22 cellular contexts compared by ENCODE assay signal in genomic region chr17:5434984-5435383, GRCh38. TPM values are rescaled to one million over a fixed set of nuclear protein-coding genes. Genes with fewer than 3 reads are reported as not detected.
A peak's percentile ranks its signal among the peaks of the same experiment; 100 is the strongest.
DNase-seq lines count a peak whose midpoint lies in the region; ATAC-seq, FAIRE-seq and TF ChIP-seq lines count a peak whose summit lies in the region.
"Had no signal": no experiment of that assay in that cellular context is flagged by ENCODE, and none has a peak within 500 bp of the region (broad histone marks: within the 10 kb centered on the region; RNA-seq: fewer than 3 reads in every experiment).

No MANE protein-coding gene starts in this region.

- no peaks in the 10 kb centered on the region for H3K9me3 Mint-ChIP-seq in activated naive CD4-positive, alpha-beta T cell treated with anti-CD3 and anti-CD28 coated beads for 36 hours
- no peaks in the 10 kb centered on the region for H3K9me3 Mint-ChIP-seq in stimulated activated naive B cell treated with anti-CD40 and anti-IgM and Interleukin-4, amounts not matched to agents 10 μg/mL and 1 μg/mL and 100 μg/mL, for 72 hours

- H3K36me3 ChIP-seq in K562 (ENCODE audit: control insufficient read depth, insufficient read depth, low read length): peaks cover 73% of the 10 kb centered on the region

- CTCF ChIA-PET in activated naive CD4-positive, alpha-beta T cell treated with anti-CD3 and anti-CD28 coated beads for 36 hours (lab: Charles Lee): interaction anchor here (0.7 kb wide), 1 partner anchor 17 kb away, joined by 3 read pairs; no protein-coding TSS in a partner anchor
- CTCF ChIA-PET in K562 (lab: Yijun Ruan, JAX; ENCODE audit: low intra/inter-chr PET ratio): no interaction called here

- TF ChIP-seq CTCF in K562 (IDR thresholded peaks at IDR 0.05 in 2 of 3, conservative IDR thresholded peaks at IDR 0.05 in 1 of 3; ENCODE audit: insufficient read depth in 2 of 3, low read depth in 1 of 3, low read length in 3 of 3): no peak
- no peak for TF ChIP-seq CTCF in GM13977 (IDR thresholded peaks at IDR 0.05; ENCODE audit: extremely low read depth, insufficient read depth, missing control alignments)

- H3K9me1 ChIP-seq in K562 (ENCODE audit: control insufficient read depth, insufficient read depth, low read length): no peaks in the 10 kb centered on the region

- no peak for TF ChIP-seq POLR2A in K562 (conservative IDR thresholded peaks at IDR 0.05)

- no peak for TF ChIP-seq RAD21 in K562 (CRISPR knock-in tag; conservative IDR thresholded peaks at IDR 0.05 in 1 of 2, IDR thresholded peaks at IDR 0.05 in 1 of 2)

- H3K9ac ChIP-seq in K562 (ENCODE audit: insufficient read depth in 1 of 2, low read depth in 2 of 2, low read length in 2 of 2): 0 out of 4 replicates have a peak overlapping the region, but pooled peaks of 1 of the 2 experiments have one; percentile 6

- no peak for ATAC-seq in K562
- ATAC-seq in stimulated activated naive B cell treated with anti-CD40 and anti-IgM and Interleukin-4, amounts not matched to agents 10 μg/mL and 1 μg/mL and 100 μg/mL, for 72 hours (replicated peaks): no peak
- ATAC-seq in GM21390 (IDR thresholded peaks at IDR 0.05; ENCODE audit: unreplicated experiment): no peak
- ATAC-seq in HG02840 (IDR thresholded peaks at IDR 0.05; ENCODE audit: low FRiP score, unreplicated experiment): no peak

- H3K4me3 ChIP-seq in K562: no peak overlapping the region
- H3K4me3 ChIP-seq: sigmoid colon, SJCRH30 had no signal

- H3K27me3 Mint-ChIP-seq in activated naive CD4-positive, alpha-beta T cell treated with anti-CD3 and anti-CD28 coated beads for 36 hours (ENCODE audit: low read depth): no peaks in the 10 kb centered on the region
- H3K27me3 Mint-ChIP-seq in stimulated activated naive B cell treated with anti-CD40 and anti-IgM and Interleukin-4, amounts not matched to agents 10 μg/mL and 1 μg/mL and 100 μg/mL, for 72 hours: no peaks in the 10 kb centered on the region

- FAIRE-seq in K562 (lab: Jason Lieb, UNC): no peak
- FAIRE-seq: colon, endothelial cell of umbilical vein, frontal cortex had no signal

- peak overlapping the region; percentile 73 for H3K27ac Mint-ChIP-seq in activated naive CD4-positive, alpha-beta T cell treated with anti-CD3 and anti-CD28 coated beads for 36 hours
- H3K27ac Mint-ChIP-seq in stimulated activated naive B cell treated with anti-CD40 and anti-IgM and Interleukin-4, amounts not matched to agents 10 μg/mL and 1 μg/mL and 100 μg/mL, for 72 hours: peak overlapping the region; percentile 62

- H3K27ac ChIP-seq in K562 (ENCODE audit: extremely low read depth, low read depth, low read length): peak overlapping the region; percentile 30; the same call in 2 of the 3 replicates
- H3K27ac ChIP-seq: HL-60, sigmoid colon, SJCRH30 had no signal

- H3K4me2 ChIP-seq in K562 (ENCODE audit: insufficient read depth, low read length): no peak overlapping the region

- H3K36me3 Mint-ChIP-seq in activated naive CD4-positive, alpha-beta T cell treated with anti-CD3 and anti-CD28 coated beads for 36 hours (ENCODE audit: low read depth): peaks cover 55% of the 10 kb centered on the region
- peaks cover 40 to 56% of the 10 kb centered on the region in 2 donors for H3K36me3 Mint-ChIP-seq in stimulated activated naive B cell treated with anti-CD40 and anti-IgM and Interleukin-4, amounts not matched to agents 10 μg/mL and 1 μg/mL and 100 μg/mL, for 72 hours

- no peaks in the 10 kb centered on the region for H4K20me1 ChIP-seq in K562 (replicated peaks; ENCODE audit: control insufficient read depth, insufficient read depth, low read length)

- WGBS in K562 (ENCODE audit: insufficient coverage, low coverage, missing lambda C conversion rate): 93% methylated on average over 2 of the region's 2 CpGs

- no peak overlapping the region for H3K4me3 Mint-ChIP-seq in activated naive CD4-positive, alpha-beta T cell treated with anti-CD3 and anti-CD28 coated beads for 36 hours
- no peak overlapping the region for H3K4me3 Mint-ChIP-seq in stimulated activated naive B cell treated with anti-CD40 and anti-IgM and Interleukin-4, amounts not matched to agents 10 μg/mL and 1 μg/mL and 100 μg/mL, for 72 hours

- H3K4me1 Mint-ChIP-seq in activated naive CD4-positive, alpha-beta T cell treated with anti-CD3 and anti-CD28 coated beads for 36 hours (ENCODE audit: low read depth): peaks cover 45% of the 10 kb centered on the region
- H3K4me1 Mint-ChIP-seq in stimulated activated naive B cell treated with anti-CD40 and anti-IgM and Interleukin-4, amounts not matched to agents 10 μg/mL and 1 μg/mL and 100 μg/mL, for 72 hours: peaks cover 24 to 49% of the 10 kb centered on the region in 2 donors

- in situ Hi-C loops in K562 (cut with MboI): no loop called here
- in situ Hi-C loops in GM13977 (cut with MboI; ENCODE audit: low pct_unique_long_range_greater_than_20kb, low sequenced_read_pairs, unreplicated experiment): no loop called here

- H3K4me1 ChIP-seq in K562 (replicated peaks in 1 of 2; ENCODE audit: control insufficient read depth in 2 of 2, insufficient read depth in 2 of 2, low read length in 2 of 2): peaks cover 8 to 9% of the 10 kb centered on the region in 2 experiments; a peak in 4 of 5 replicates
- H3K4me1 ChIP-seq: Caco-2, SJCRH30 had no signal

- BruUV-seq in K562 (replicated peaks; lab: Mats Ljungman, UMichigan): no TSS peak

- H3K9me3 ChIP-seq in K562 (replicated peaks; ENCODE audit: control insufficient read depth, insufficient read depth, low read depth, low read length): no peaks in the 10 kb centered on the region
- H3K9me3 ChIP-seq: Caco-2, sigmoid colon, SJCRH30 had no signal

- peaks cover 48% of the 10 kb centered on the region for H3K79me2 ChIP-seq in K562 (ENCODE audit: control insufficient read depth, insufficient read depth, low read length)

- no peak for DNase-seq in activated naive CD4-positive, alpha-beta T cell treated with anti-CD3 and anti-CD28 coated beads for 36 hours
- DNase-seq in activated naive CD4-positive, alpha-beta T cell treated with Interleukin-2 at 50 U/mL for 16 hours: no peak
- DNase-seq in K562 (ENCODE audit: extremely low read depth in 1 of 4, low spot score in 3 of 4) (no peak), GM13977 (ENCODE audit: low spot score) (no peak)
- DNase-seq in stimulated activated naive B cell treated with anti-CD40 and anti-IgM and Interleukin-4, amounts not matched to agents 10 μg/mL and 1 μg/mL and 100 μg/mL, for 72 hours: no peak
- DNase-seq: activated CD4-positive, alpha-beta T cell treated with anti-CD3 and anti-CD28 coated beads for 4 hours; Caco-2; EL; NCI-H1092; NCI-H2081; NCI-H526 treated with DMSO at 0.1 percent for 48 hours; sigmoid colon; SJCRH30; stimulated activated CD4-positive, alpha-beta T cell treated with anti-CD3 and anti-CD28 coated beads, Interleukin-1b, Interleukin-23, amount 100 ng/mL, for 48 hours; T1000 had no signal

- intact Hi-C loops in activated naive CD4-positive, alpha-beta T cell treated with anti-CD3 and anti-CD28 coated beads for 36 hours (cut with micrococcal nuclease): loop anchor here (5.0 kb wide), 2 partner anchors 138 to 468 kb away; partner anchors contain the start of gene SPAG7
- intact Hi-C loops in K562 (cut with micrococcal nuclease): loop anchor here (5.0 kb wide), 1 partner anchor 238 kb away; no protein-coding TSS in a partner anchor

- POLR2A ChIA-PET in K562 (lab: Yijun Ruan, JAX): interaction anchor here (1.4 kb wide), 1 partner anchor 12 kb away, joined by 4 read pairs; no protein-coding TSS in a partner anchor

- no peaks in the 10 kb centered on the region for H3K27me3 ChIP-seq in K562 (ENCODE audit: control insufficient read depth in 2 of 2, insufficient read depth in 2 of 2, low read length in 2 of 2)
- H3K27me3 ChIP-seq: sigmoid colon, SJCRH30 had no signal

- H2AFZ ChIP-seq in K562 (ENCODE audit: low read depth, low read length): no peak overlapping the region

- TF ChIP-seq EP300 in K562 (IDR thresholded peaks at IDR 0.05; ENCODE audit: low read length): no peak

RNA-seq across cellular contexts. Expression of gene C1QBP, which starts 4.0 kb away (rescaled TPM):
- 100 to 1,000 TPM; 435 to 460 TPM for total RNA-seq in activated naive CD4-positive, alpha-beta T cell treated with anti-CD3 and anti-CD28 coated beads for 36 hours
- 787 TPM for polyA plus RNA-seq in PFSK-1 (2012; ENCODE audit: insufficient read length, low read depth)
- total RNA-seq in K562 (2011; cell fraction: chromatin; rRNA removed; ENCODE audit: low replicate concordance): 53.8 and 58.8 TPM in 2 replicates
- total RNA-seq in K562 (2011; cell fraction: nucleolus; rRNA removed): 54.0 and 57.5 TPM in 2 replicates
- total RNA-seq in K562 (2011; cell fraction: nucleoplasm; rRNA removed): 80.1 and 85.1 TPM in 2 replicates
- total RNA-seq in K562 (2014; rRNA removed) (383 and 419 TPM in 2 replicates), K562 (2014; rRNA removed; fragmentation: Illumina TruSeq; extraction: Trizol) (625 and 715 TPM in 2 replicates), K562 (2015; rRNA removed; fragmentation: Illumina TruSeq; extraction: Trizol) (633 and 665 TPM in 2 replicates), K562 (2021) (414 and 433 TPM in 2 replicates)
- polyA plus RNA-seq in K562 (2011; rRNA removed) (209 and 398 TPM in 2 replicates), K562 (2014; fragmentation: Illumina TruSeq; extraction: Trizol) (490 and 582 TPM in 2 replicates), K562 (2014; fragmentation: Nextera tagmentation; extraction: Ambion mirVana) (100 to 1,000 TPM in 1 of 2 experiments, 10 to 100 TPM in 1; 90.7 to 107 TPM), K562 (2014; rRNA removed) (367 and 377 TPM in 2 replicates)
- polyA plus RNA-seq in K562 (2011; cell fraction: cytosol; rRNA removed): 186 and 265 TPM in 2 replicates
- polyA plus RNA-seq in K562 (2011; cell fraction: nucleus; rRNA removed): 70.9 and 132 TPM in 2 replicates
- 238 and 392 TPM in 2 replicates for polyA plus RNA-seq in K562 (2012)
- 327 and 403 TPM in 2 replicates for polyA minus RNA-seq in K562 (2011; rRNA and poly(A)+ RNA removed)
- 186 and 189 TPM in 2 replicates for polyA minus RNA-seq in K562 (2011; cell fraction: cytosol; rRNA and poly(A)+ RNA removed)
- 23.4 and 48.8 TPM in 2 replicates for polyA minus RNA-seq in K562 (2011; cell fraction: nucleus; rRNA and poly(A)+ RNA removed)

RNA-seq across cellular contexts. Expression of gene RPAIN, which starts 15.0 kb away (rescaled TPM):
- total RNA-seq in activated naive CD4-positive, alpha-beta T cell treated with anti-CD3 and anti-CD28 coated beads for 36 hours: 10 to 100 TPM; 64.7 to 68.8 TPM
- polyA plus RNA-seq in PFSK-1 (2012; ENCODE audit: insufficient read length, low read depth): 78.4 TPM
- total RNA-seq in K562 (2011; cell fraction: chromatin; rRNA removed; ENCODE audit: low replicate concordance): 74.4 and 86.5 TPM in 2 replicates
- total RNA-seq in K562 (2011; cell fraction: nucleolus; rRNA removed): 54.0 and 60.7 TPM in 2 replicates
- 79.5 and 101 TPM in 2 replicates for total RNA-seq in K562 (2011; cell fraction: nucleoplasm; rRNA removed)
- total RNA-seq in K562 (2014; rRNA removed) (40.2 and 48.4 TPM in 2 replicates), K562 (2014; rRNA removed; fragmentation: Illumina TruSeq; extraction: Trizol) (37.2 and 38.5 TPM in 2 replicates), K562 (2015; rRNA removed; fragmentation: Illumina TruSeq; extraction: Trizol) (41.2 and 43.8 TPM in 2 replicates), K562 (2021) (23.5 and 29.6 TPM in 2 replicates)
- polyA plus RNA-seq in K562 (2011; rRNA removed) (37.7 and 41.6 TPM in 2 replicates), K562 (2014; fragmentation: Illumina TruSeq; extraction: Trizol) (27.3 and 29.8 TPM in 2 replicates), K562 (2014; fragmentation: Nextera tagmentation; extraction: Ambion mirVana) (10 to 100 TPM; 62.0 to 63.7 TPM), K562 (2014; rRNA removed) (34.3 and 41.2 TPM in 2 replicates)
- 12.4 and 26.1 TPM in 2 replicates for polyA plus RNA-seq in K562 (2011; cell fraction: cytosol; rRNA removed)
- polyA plus RNA-seq in K562 (2011; cell fraction: nucleus; rRNA removed): 48.5 and 59.6 TPM in 2 replicates
- polyA plus RNA-seq in K562 (2012): 21.7 and 24.4 TPM in 2 replicates
- polyA minus RNA-seq in K562 (2011; rRNA and poly(A)+ RNA removed): 26.6 and 27.9 TPM in 2 replicates
- polyA minus RNA-seq in K562 (2011; cell fraction: cytosol; rRNA and poly(A)+ RNA removed): 9.9 and 10.1 TPM in 2 replicates
- polyA minus RNA-seq in K562 (2011; cell fraction: nucleus; rRNA and poly(A)+ RNA removed): 19.9 and 36.2 TPM in 2 replicates

RNA-seq across cellular contexts. Expression of gene NUP88, which starts 15.5 kb away (rescaled TPM):
- total RNA-seq in activated naive CD4-positive, alpha-beta T cell treated with anti-CD3 and anti-CD28 coated beads for 36 hours: 100 to 1,000 TPM; 115 to 131 TPM
- polyA plus RNA-seq in PFSK-1 (2012; ENCODE audit: insufficient read length, low read depth): 133 TPM
- total RNA-seq in K562 (2011; cell fraction: chromatin; rRNA removed; ENCODE audit: low replicate concordance): 105 and 145 TPM in 2 replicates
- 69.5 and 74.9 TPM in 2 replicates for total RNA-seq in K562 (2011; cell fraction: nucleolus; rRNA removed)
- 68.0 and 71.5 TPM in 2 replicates for total RNA-seq in K562 (2011; cell fraction: nucleoplasm; rRNA removed)
- total RNA-seq in K562 (2014; rRNA removed) (125 and 128 TPM in 2 replicates), K562 (2014; rRNA removed; fragmentation: Illumina TruSeq; extraction: Trizol) (137 and 154 TPM in 2 replicates), K562 (2015; rRNA removed; fragmentation: Illumina TruSeq; extraction: Trizol) (143 and 148 TPM in 2 replicates), K562 (2021) (72.1 and 73.6 TPM in 2 replicates)
- polyA plus RNA-seq in K562 (2011; rRNA removed) (81.9 and 119 TPM in 2 replicates), K562 (2014; fragmentation: Illumina TruSeq; extraction: Trizol) (150 and 160 TPM in 2 replicates), K562 (2014; fragmentation: Nextera tagmentation; extraction: Ambion mirVana) (10 to 100 TPM; 59.9 to 74.6 TPM), K562 (2014; rRNA removed) (117 and 137 TPM in 2 replicates)
- 62.2 and 70.5 TPM in 2 replicates for polyA plus RNA-seq in K562 (2011; cell fraction: cytosol; rRNA removed)
- 56.3 and 61.3 TPM in 2 replicates for polyA plus RNA-seq in K562 (2011; cell fraction: nucleus; rRNA removed)
- polyA plus RNA-seq in K562 (2012): 53.6 and 71.8 TPM in 2 replicates
- polyA minus RNA-seq in K562 (2011; rRNA and poly(A)+ RNA removed): 184 and 195 TPM in 2 replicates
- polyA minus RNA-seq in K562 (2011; cell fraction: cytosol; rRNA and poly(A)+ RNA removed): 45.9 and 52.1 TPM in 2 replicates
- polyA minus RNA-seq in K562 (2011; cell fraction: nucleus; rRNA and poly(A)+ RNA removed): 50.2 and 72.0 TPM in 2 replicates

RNA-seq across cellular contexts. Expression of gene DHX33, which starts 33.8 kb away (rescaled TPM):
- total RNA-seq in activated naive CD4-positive, alpha-beta T cell treated with anti-CD3 and anti-CD28 coated beads for 36 hours: 10 to 100 TPM; 15.9 to 17.1 TPM
- 42.9 TPM for polyA plus RNA-seq in PFSK-1 (2012; ENCODE audit: insufficient read length, low read depth)
- total RNA-seq in K562 (2011; cell fraction: chromatin; rRNA removed; ENCODE audit: low replicate concordance): 25.9 and 28.4 TPM in 2 replicates
- total RNA-seq in K562 (2011; cell fraction: nucleolus; rRNA removed): 18.9 and 19.7 TPM in 2 replicates
- total RNA-seq in K562 (2011; cell fraction: nucleoplasm; rRNA removed): 15.6 and 18.4 TPM in 2 replicates
- total RNA-seq in K562 (2014; rRNA removed) (7.7 and 8.9 TPM in 2 replicates), K562 (2014; rRNA removed; fragmentation: Illumina TruSeq; extraction: Trizol) (8.8 and 9.3 TPM in 2 replicates), K562 (2015; rRNA removed; fragmentation: Illumina TruSeq; extraction: Trizol) (8.6 and 9.0 TPM in 2 replicates), K562 (2021) (19.8 and 20.2 TPM in 2 replicates)
- polyA plus RNA-seq in K562 (2011; rRNA removed) (12.8 and 13.0 TPM in 2 replicates), K562 (2014; fragmentation: Illumina TruSeq; extraction: Trizol) (21.0 and 22.5 TPM in 2 replicates), K562 (2014; fragmentation: Nextera tagmentation; extraction: Ambion mirVana) (1 to 10 TPM; 4.4 to 7.9 TPM), K562 (2014; rRNA removed) (10.4 and 12.3 TPM in 2 replicates)
- 9.9 and 11.7 TPM in 2 replicates for polyA plus RNA-seq in K562 (2011; cell fraction: cytosol; rRNA removed)
- polyA plus RNA-seq in K562 (2011; cell fraction: nucleus; rRNA removed): 11.8 and 20.1 TPM in 2 replicates
- 7.3 and 13.4 TPM in 2 replicates for polyA plus RNA-seq in K562 (2012)
- polyA minus RNA-seq in K562 (2011; rRNA and poly(A)+ RNA removed): 19.5 and 21.1 TPM in 2 replicates
- 10.9 and 15.6 TPM in 2 replicates for polyA minus RNA-seq in K562 (2011; cell fraction: cytosol; rRNA and poly(A)+ RNA removed)
- 5.5 and 7.6 TPM in 2 replicates for polyA minus RNA-seq in K562 (2011; cell fraction: nucleus; rRNA and poly(A)+ RNA removed)

RNA-seq across cellular contexts. Expression of gene DERL2, which starts 51.0 kb away (rescaled TPM):
- total RNA-seq in activated naive CD4-positive, alpha-beta T cell treated with anti-CD3 and anti-CD28 coated beads for 36 hours: 10 to 100 TPM; 40.7 to 46.4 TPM
- 104 TPM for polyA plus RNA-seq in PFSK-1 (2012; ENCODE audit: insufficient read length, low read depth)
- total RNA-seq in K562 (2011; cell fraction: chromatin; rRNA removed; ENCODE audit: low replicate concordance): 37.6 and 66.8 TPM in 2 replicates
- total RNA-seq in K562 (2011; cell fraction: nucleolus; rRNA removed): 28.9 and 32.4 TPM in 2 replicates
- total RNA-seq in K562 (2011; cell fraction: nucleoplasm; rRNA removed): 52.6 and 69.4 TPM in 2 replicates
- total RNA-seq in K562 (2014; rRNA removed): 11.5 and 15.5 TPM in 2 replicates
- 24.5 and 29.8 TPM in 2 replicates for total RNA-seq in K562 (2014; rRNA removed; fragmentation: Illumina TruSeq; extraction: Trizol)
- total RNA-seq in K562 (2015; rRNA removed; fragmentation: Illumina TruSeq; extraction: Trizol): 21.2 and 22.4 TPM in 2 replicates
- 30.9 and 35.6 TPM in 2 replicates for total RNA-seq in K562 (2021)
- polyA plus RNA-seq in K562 (2011; rRNA removed): 32.6 and 35.7 TPM in 2 replicates
- polyA plus RNA-seq in K562 (2011; cell fraction: cytosol; rRNA removed): 11.9 and 26.2 TPM in 2 replicates
- 38.2 and 51.0 TPM in 2 replicates for polyA plus RNA-seq in K562 (2011; cell fraction: nucleus; rRNA removed)
- polyA plus RNA-seq in K562 (2012): 24.4 and 27.8 TPM in 2 replicates
- polyA plus RNA-seq in K562 (2014; fragmentation: Illumina TruSeq; extraction: Trizol): 18.5 and 24.8 TPM in 2 replicates
- 100 to 1,000 TPM; 105 TPM for polyA plus RNA-seq in K562 (2014; fragmentation: Nextera tagmentation; extraction: Ambion mirVana)
- polyA plus RNA-seq in K562 (2014; rRNA removed): 30.7 and 31.0 TPM in 2 replicates
- 14.6 and 15.6 TPM in 2 replicates for polyA minus RNA-seq in K562 (2011; rRNA and poly(A)+ RNA removed)
- polyA minus RNA-seq in K562 (2011; cell fraction: cytosol; rRNA and poly(A)+ RNA removed): 6.7 and 9.0 TPM in 2 replicates
- polyA minus RNA-seq in K562 (2011; cell fraction: nucleus; rRNA and poly(A)+ RNA removed): 21.9 and 28.2 TPM in 2 replicates
